Comparison of ENCODE assay signal across 17 cellular contexts in genomic region chr21:23886828-23887708, GRCh38.
DNase-seq lines count a peak whose midpoint lies in the region; ATAC-seq and TF ChIP-seq lines count a peak whose summit lies in the region.
"Had no signal": no experiment of that assay in that cellular context is flagged by ENCODE, and none has a peak within 500 bp of the region (broad histone marks: within the 10 kb centered on the region; RNA-seq: fewer than 3 reads in every experiment).

No MANE protein-coding gene starts in this region.

- ATAC-seq in activated T-helper 17 cell treated with anti-CD3 and anti-CD28 coated beads, Interleukin-2, amount 50 U/mL, for 72 hours (replicated peaks), result no peak
- no peak for ATAC-seq in stimulated activated naive B cell treated with anti-CD40 and anti-IgM and Interleukin-4, amounts not matched to agents 10 μg/mL and 1 μg/mL and 100 μg/mL, for 72 hours (replicated peaks)
- ATAC-seq in HG02678 (IDR thresholded peaks at IDR 0.05; ENCODE audit: unreplicated experiment), result no peak

- H3K4me3 Mint-ChIP-seq in activated naive CD4-positive, alpha-beta T cell treated with anti-CD3 and anti-CD28 coated beads for 36 hours, result peak overlapping the region; percentile 44
- peak overlapping the region; percentile 72 for H3K4me3 Mint-ChIP-seq in activated T-helper 17 cell treated with anti-CD3 and anti-CD28 coated beads, Interleukin-2, amount 50 U/mL, for 72 hours
- H3K4me3 Mint-ChIP-seq in stimulated activated naive B cell treated with anti-CD40 and anti-IgM and Interleukin-4, amounts not matched to agents 10 μg/mL and 1 μg/mL and 100 μg/mL, for 72 hours, result peak overlapping the region; percentile 75 to 79
- H3K4me3 Mint-ChIP-seq: H9 had no signal

- H3K4me1 ChIP-seq in ovary (ENCODE audit: insufficient read depth), result no peaks in the 10 kb centered on the region
- H3K4me1 ChIP-seq: ascending aorta had no signal

- intact Hi-C loops in activated naive CD4-positive, alpha-beta T cell treated with anti-CD3 and anti-CD28 coated beads for 36 hours (cut with micrococcal nuclease), result loop anchor here (5.0 kb wide), 1 partner anchor 35 kb away; no protein-coding TSS in a partner anchor
- intact Hi-C loops in ovary (cut with DNase I), result no loop called here

- H3K36me3 ChIP-seq in ovary, result no peaks in the 10 kb centered on the region
- H3K36me3 ChIP-seq: ascending aorta, neutrophil had no signal

- TF ChIP-seq EP300 in ovary (IDR thresholded peaks at IDR 0.05), result no peak

- no peaks in the 10 kb centered on the region for H3K36me3 Mint-ChIP-seq in activated naive CD4-positive, alpha-beta T cell treated with anti-CD3 and anti-CD28 coated beads for 36 hours (ENCODE audit: low read depth)
- H3K36me3 Mint-ChIP-seq in activated T-helper 17 cell treated with anti-CD3 and anti-CD28 coated beads, Interleukin-2, amount 50 U/mL, for 72 hours (ENCODE audit: low read depth), result no peaks in the 10 kb centered on the region
- H3K36me3 Mint-ChIP-seq in stimulated activated naive B cell treated with anti-CD40 and anti-IgM and Interleukin-4, amounts not matched to agents 10 μg/mL and 1 μg/mL and 100 μg/mL, for 72 hours, result peaks cover 0 to 2% of the 10 kb centered on the region in 2 donors

- H3K4me3 ChIP-seq in ovary, result no peak overlapping the region
- H3K4me3 ChIP-seq: ascending aorta had no signal

- no peaks in the 10 kb centered on the region for H3K9me3 ChIP-seq in ovary
- H3K9me3 ChIP-seq: ascending aorta, neutrophil had no signal

- 91 to 93% (median 92%) methylated on average over 20 of the region's 20 CpGs for WGBS in ovary, 3 donors

- H3K27me3 ChIP-seq in ovary, result no peaks in the 10 kb centered on the region
- H3K27me3 ChIP-seq: ascending aorta, neutrophil had no signal

- H3K4me1 Mint-ChIP-seq in activated naive CD4-positive, alpha-beta T cell treated with anti-CD3 and anti-CD28 coated beads for 36 hours (ENCODE audit: low read depth), result peaks cover 5% of the 10 kb centered on the region
- peaks cover 11% of the 10 kb centered on the region for H3K4me1 Mint-ChIP-seq in activated T-helper 17 cell treated with anti-CD3 and anti-CD28 coated beads, Interleukin-2, amount 50 U/mL, for 72 hours
- peaks cover 2 to 21% of the 10 kb centered on the region in 2 donors for H3K4me1 Mint-ChIP-seq in stimulated activated naive B cell treated with anti-CD40 and anti-IgM and Interleukin-4, amounts not matched to agents 10 μg/mL and 1 μg/mL and 100 μg/mL, for 72 hours
- H3K4me1 Mint-ChIP-seq: H9 had no signal

- H3K27me3 Mint-ChIP-seq in activated naive CD4-positive, alpha-beta T cell treated with anti-CD3 and anti-CD28 coated beads for 36 hours (ENCODE audit: low read depth), result no peaks in the 10 kb centered on the region
- no peaks in the 10 kb centered on the region for H3K27me3 Mint-ChIP-seq in activated T-helper 17 cell treated with anti-CD3 and anti-CD28 coated beads, Interleukin-2, amount 50 U/mL, for 72 hours
- H3K27me3 Mint-ChIP-seq in stimulated activated naive B cell treated with anti-CD40 and anti-IgM and Interleukin-4, amounts not matched to agents 10 μg/mL and 1 μg/mL and 100 μg/mL, for 72 hours, result no peaks in the 10 kb centered on the region

- DNase-seq in activated naive CD4-positive, alpha-beta T cell treated with anti-CD3 and anti-CD28 coated beads for 36 hours, result no peak
- no peak for DNase-seq in activated naive CD4-positive, alpha-beta T cell treated with anti-CD3 and anti-CD28 coated beads, Interleukin-2, amount 50 U/mL, for 16 hours
- peak; percentile 36 to 41 for DNase-seq in Kasumi-1 (lab: John Stamatoyannopoulos, UW)
- DNase-seq in stimulated activated naive B cell treated with anti-CD40 and anti-IgM and Interleukin-4, amounts not matched to agents 10 μg/mL and 1 μg/mL and 100 μg/mL, for 72 hours, result peak; percentile 19
- no peak for DNase-seq in caudate nucleus (lab: John Stamatoyannopoulos, UW)
- DNase-seq in ovary, result no peak
- DNase-seq: cortex of kidney, glutamatergic neuron, H9, mesenchymal stem cell, NCI-H2107, NCI-H82 had no signal

- no peak for TF ChIP-seq POLR2A in ovary (IDR thresholded peaks at IDR 0.05)

- CTCF ChIA-PET in activated naive CD4-positive, alpha-beta T cell treated with anti-CD3 and anti-CD28 coated beads for 36 hours (lab: Charles Lee), result interaction anchor here (0.6 kb wide), 1 partner anchor 112 kb away, joined by 3 read pairs; no protein-coding TSS in a partner anchor

- H3K9me3 Mint-ChIP-seq in activated naive CD4-positive, alpha-beta T cell treated with anti-CD3 and anti-CD28 coated beads for 36 hours, result no peaks in the 10 kb centered on the region
- H3K9me3 Mint-ChIP-seq in activated T-helper 17 cell treated with anti-CD3 and anti-CD28 coated beads, Interleukin-2, amount 50 U/mL, for 72 hours, result peaks cover 5% of the 10 kb centered on the region
- peaks cover 4 to 6% of the 10 kb centered on the region in 2 donors for H3K9me3 Mint-ChIP-seq in stimulated activated naive B cell treated with anti-CD40 and anti-IgM and Interleukin-4, amounts not matched to agents 10 μg/mL and 1 μg/mL and 100 μg/mL, for 72 hours

- no peak overlapping the region for H3K27ac Mint-ChIP-seq in activated naive CD4-positive, alpha-beta T cell treated with anti-CD3 and anti-CD28 coated beads for 36 hours
- peak overlapping the region; percentile 66 for H3K27ac Mint-ChIP-seq in activated T-helper 17 cell treated with anti-CD3 and anti-CD28 coated beads, Interleukin-2, amount 50 U/mL, for 72 hours
- peak overlapping the region; percentile 76 for H3K27ac Mint-ChIP-seq in stimulated activated naive B cell treated with anti-CD40 and anti-IgM and Interleukin-4, amounts not matched to agents 10 μg/mL and 1 μg/mL and 100 μg/mL, for 72 hours

- no peak overlapping the region for H3K27ac ChIP-seq in caudate nucleus (ENCODE audit: low read depth, low read length)
- H3K27ac ChIP-seq in ovary, result no peak overlapping the region
- H3K27ac ChIP-seq: ascending aorta, HL-60, neutrophil had no signal

- TF ChIP-seq CTCF in ovary (IDR thresholded peaks at IDR 0.05), result no peak

Comparison
In these comparisons a context has a peak if more than half of its experiments do, and no peak if none do; other contexts are left out.
1. DNase-seq: peak in Kasumi-1 (2 of 2) and stimulated activated naive B cell treated with anti-CD40 and anti-IgM and Interleukin-4, amounts not matched to agents 10 μg/mL and 1 μg/mL and 100 μg/mL, for 72 hours (single experiment); none in activated naive CD4-positive, alpha-beta T cell treated with anti-CD3 and anti-CD28 coated beads for 36 hours (single experiment), activated naive CD4-positive, alpha-beta T cell treated with anti-CD3 and anti-CD28 coated beads, Interleukin-2, amount 50 U/mL, for 16 hours (single experiment), caudate nucleus (0 of 61) and ovary (0 of 5).
2. Peak in every context shown above with its lines, with median percentiles within 50 percentile points of each other: H3K4me3 Mint-ChIP-seq.